Comparison of ENCODE assay signal across 10 cellular contexts in genomic region chr6:149961728-149962425, GRCh38. TPM values are rescaled to one million over a fixed set of nuclear protein-coding genes. Genes with fewer than 3 reads are reported as not detected.
DNase-seq lines count a peak whose midpoint lies in the region; ATAC-seq and TF ChIP-seq lines count a peak whose summit lies in the region.
"Had no signal": no experiment of that assay in that cellular context is flagged by ENCODE, and none has a peak within 500 bp of the region (broad histone marks: within the 10 kb centered on the region; RNA-seq: fewer than 3 reads in every experiment).

No MANE protein-coding gene starts in this region.

- H3K4me3 Mint-ChIP-seq in central memory CD8-positive, alpha-beta T cell = no peak overlapping the region
- H3K4me3 Mint-ChIP-seq in stimulated activated naive B cell treated with anti-CD40 and anti-IgM and Interleukin-4, amounts not matched to agents 10 μg/mL and 1 μg/mL and 100 μg/mL, for 72 hours = no peak overlapping the region

- no peak overlapping the region for H3K27ac Mint-ChIP-seq in central memory CD8-positive, alpha-beta T cell (ENCODE audit: low read depth)
- no peak overlapping the region for H3K27ac Mint-ChIP-seq in stimulated activated naive B cell treated with anti-CD40 and anti-IgM and Interleukin-4, amounts not matched to agents 10 μg/mL and 1 μg/mL and 100 μg/mL, for 72 hours

- in situ Hi-C loops in Panc1 (cut with HindIII; ENCODE audit: low pct_unique_long_range_greater_than_20kb, low sequenced_read_pairs) = no loop called here

- H3K4me3 ChIP-seq in Panc1 (ENCODE audit: low read depth in 2 of 2, low read length in 2 of 2) = no peak overlapping the region

- H3K4me1 ChIP-seq in Panc1 (ENCODE audit: control insufficient read depth, insufficient read depth, low read length) = peaks cover 7% of the 10 kb centered on the region

- H3K9me3 ChIP-seq in Panc1 (ENCODE audit: control insufficient read depth, insufficient read depth, low read depth, low read length) = no peaks in the 10 kb centered on the region
- H3K9me3 ChIP-seq: neutrophil had no signal

- ATAC-seq in Panc1 (no peak), HG02571 (IDR thresholded peaks at IDR 0.05; ENCODE audit: unreplicated experiment) (no peak)
- ATAC-seq in central memory CD8-positive, alpha-beta T cell (replicated peaks; ENCODE audit: extremely low read depth, poor library complexity, severe bottlenecking) = peak; percentile 22
- peak; percentile 20 to 27 for ATAC-seq in stimulated activated naive B cell treated with anti-CD40 and anti-IgM and Interleukin-4, amounts not matched to agents 10 μg/mL and 1 μg/mL and 100 μg/mL, for 72 hours (replicated peaks)

- H3K27ac ChIP-seq in Panc1 (ENCODE audit: low read length) = no peak overlapping the region
- H3K27ac ChIP-seq: neutrophil had no signal

- no peaks in the 10 kb centered on the region for H3K36me3 ChIP-seq in Panc1 (ENCODE audit: control insufficient read depth, insufficient read depth, low read length)
- H3K36me3 ChIP-seq: neutrophil had no signal

- CTCF ChIA-PET in Panc1 (lab: Charles Lee) = interaction anchor here (0.7 to 0.9 kb wide), 3 partner anchors 47 to 905 kb away, joined by 3 to 9 read pairs (median 4); no protein-coding TSS in a partner anchor

- H3K27me3 Mint-ChIP-seq in central memory CD8-positive, alpha-beta T cell = peaks cover 88% of the 10 kb centered on the region
- peaks cover 66 to 86% of the 10 kb centered on the region in 2 donors for H3K27me3 Mint-ChIP-seq in stimulated activated naive B cell treated with anti-CD40 and anti-IgM and Interleukin-4, amounts not matched to agents 10 μg/mL and 1 μg/mL and 100 μg/mL, for 72 hours

- no TSS peak for BruUV-seq in Panc1 (replicated peaks; lab: Mats Ljungman, UMichigan)

- intact Hi-C loops in Panc1 (cut with micrococcal nuclease; ENCODE audit: unreplicated experiment) = no loop called here

- 0 out of 2 replicates have a peak, but pooled peaks cover 4% of the 10 kb centered on the region for H3K27me3 ChIP-seq in Panc1 (ENCODE audit: control insufficient read depth, insufficient read depth, low read length)

- DNase-seq in activated effector memory CD4-positive, alpha-beta T cell treated with anti-CD3 and anti-CD28 coated beads, Interleukin-2, amount 50 U/mL, for 16 hours = peak; percentile 74
- no peak for DNase-seq in activated effector memory CD4-positive, alpha-beta T cell treated with Interleukin-2 at 50 U/mL for 16 hours
- DNase-seq in Panc1 (ENCODE audit: low read depth, low spot score) (no peak), putamen (ENCODE audit: low spot score) (no peak), NCI-H2196 treated with DMSO at 0.1 percent for 48 hours (lab: John Stamatoyannopoulos, UW; ENCODE audit: unreplicated experiment) (no peak)
- no peak for DNase-seq in central memory CD8-positive, alpha-beta T cell (ENCODE audit: low spot score in 2 of 2)
- DNase-seq in stimulated activated naive B cell treated with anti-CD40 and anti-IgM and Interleukin-4, amounts not matched to agents 10 μg/mL and 1 μg/mL and 100 μg/mL, for 72 hours = no peak
- DNase-seq: anterior cingulate cortex had no signal

- POLR2A ChIA-PET in Panc1 (lab: Charles Lee) = no interaction called here

- H3K9me3 Mint-ChIP-seq in central memory CD8-positive, alpha-beta T cell = no peaks in the 10 kb centered on the region
- no peaks in the 10 kb centered on the region for H3K9me3 Mint-ChIP-seq in stimulated activated naive B cell treated with anti-CD40 and anti-IgM and Interleukin-4, amounts not matched to agents 10 μg/mL and 1 μg/mL and 100 μg/mL, for 72 hours

- peaks cover 5% of the 10 kb centered on the region for H3K36me3 Mint-ChIP-seq in central memory CD8-positive, alpha-beta T cell (ENCODE audit: insufficient read depth)
- H3K36me3 Mint-ChIP-seq in stimulated activated naive B cell treated with anti-CD40 and anti-IgM and Interleukin-4, amounts not matched to agents 10 μg/mL and 1 μg/mL and 100 μg/mL, for 72 hours = peaks cover 5 to 6% of the 10 kb centered on the region in 2 donors

- H3K4me1 Mint-ChIP-seq in central memory CD8-positive, alpha-beta T cell = peaks cover 34% of the 10 kb centered on the region
- peaks cover 29 to 35% of the 10 kb centered on the region in 2 donors for H3K4me1 Mint-ChIP-seq in stimulated activated naive B cell treated with anti-CD40 and anti-IgM and Interleukin-4, amounts not matched to agents 10 μg/mL and 1 μg/mL and 100 μg/mL, for 72 hours

- TF ChIP-seq CTCF in Panc1 (IDR thresholded peaks at IDR 0.05) = peak; percentile 55; the same call in 1 of the 2 replicates

RNA-seq across cellular contexts. Expression of gene ULBP1, which starts 1.9 kb away (rescaled TPM):
- 3.1 TPM for total RNA-seq in Panc1 (2021; ENCODE audit: unreplicated experiment)
- 5.4 TPM for polyA plus RNA-seq in Panc1 (2012; ENCODE audit: insufficient read length)

RNA-seq across cellular contexts. Expression of gene ULBP2, which starts 20.1 kb away (rescaled TPM):
- 0.69 TPM for total RNA-seq in Panc1 (2021; ENCODE audit: unreplicated experiment)
- 0.63 TPM for polyA plus RNA-seq in Panc1 (2012; ENCODE audit: insufficient read length)

RNA-seq across cellular contexts. Expression of gene RAET1G, which starts 39.0 kb away (rescaled TPM):
- 1.2 TPM for total RNA-seq in Panc1 (2021; ENCODE audit: unreplicated experiment)
- polyA plus RNA-seq in Panc1 (2012; ENCODE audit: insufficient read length) = 1.4 TPM

Comparison
In these comparisons a context has a peak if more than half of its experiments do, and no peak if none do; other contexts are left out.
1. ATAC-seq: peak in central memory CD8-positive, alpha-beta T cell (single experiment) and stimulated activated naive B cell treated with anti-CD40 and anti-IgM and Interleukin-4, amounts not matched to agents 10 μg/mL and 1 μg/mL and 100 μg/mL, for 72 hours (2 of 2); none in Panc1 (single experiment) and HG02571 (single experiment).